8 cellular contexts compared by ENCODE assay signal in genomic region chrX:16711219-16712115, GRCh38. TPM values are rescaled to one million over a fixed set of nuclear protein-coding genes. Genes with fewer than 3 reads are reported as not detected.
DNase-seq lines count a peak whose midpoint lies in the region; ATAC-seq and TF ChIP-seq lines count a peak whose summit lies in the region.

No MANE protein-coding gene starts in this region.

- H3K36me3 ChIP-seq in SJCRH30 (peaks cover 7% of the 10 kb centered on the region; the same call in 1 of the 2 replicates), esophagus muscularis mucosa (peaks cover 0 to 9% (median 0%) of the 10 kb centered on the region in 4 donors), neuronal stem cell (replicated peaks in 1 of 2; ENCODE audit: control insufficient read depth in 2 of 2, insufficient read depth in 2 of 2, low read length in 2 of 2) (peaks cover 0 to 20% of the 10 kb centered on the region in 2 donors)

- no peaks in the 10 kb centered on the region for H3K27me3 Mint-ChIP-seq in H9 (ENCODE audit: low read depth)

- no peaks in the 10 kb centered on the region; a peak in 1 of 5 replicates for H3K9me3 Mint-ChIP-seq in H9

- TF ChIP-seq CTCF in H9 (conservative IDR thresholded peaks at IDR 0.05) (no peak), esophagus muscularis mucosa (IDR thresholded peaks at IDR 0.05) (no peak)

- peaks cover 6% of the 10 kb centered on the region; the same call in 1 of the 2 replicates for H3K79me2 ChIP-seq in H9 (ENCODE audit: insufficient read depth, low read length)

- H3K36me3 Mint-ChIP-seq in H9 (ENCODE audit: insufficient read depth in 1 of 3, low read depth in 3 of 3), result peaks cover 15 to 39% (median 33%) of the 10 kb centered on the region in 3 experiments; a peak in 6 of 7 replicates

- peak overlapping the region; percentile 81 to 89 (median 81) for H3K27ac Mint-ChIP-seq in H9

- H2AFZ ChIP-seq in H9 (ENCODE audit: low read length), result no peak overlapping the region
- peak overlapping the region; percentile 96 for H2AFZ ChIP-seq in neuronal stem cell (ENCODE audit: low read length)

- H2BK5ac ChIP-seq in H9 (ENCODE audit: insufficient read length, low read length) (no peak overlapping the region), neuronal stem cell (ENCODE audit: low read length) (no peak overlapping the region)

- H3K14ac ChIP-seq in H9 (ENCODE audit: insufficient read depth, low read length) (peak overlapping the region; percentile 89), neuronal stem cell (ENCODE audit: low read length) (no peak overlapping the region)

- peak overlapping the region; percentile 87 for H3K9ac ChIP-seq in H9 (ENCODE audit: extremely low read depth, insufficient read length, low read length)
- H3K9ac ChIP-seq in neuronal stem cell (ENCODE audit: low read depth, low read length, poor library complexity), result peak overlapping the region; percentile 81

- H3K4me2 ChIP-seq in H9 (ENCODE audit: insufficient read depth, insufficient read length, low read length) (peak overlapping the region; percentile 88), neuronal stem cell (ENCODE audit: insufficient read depth, low read length, poor library complexity, severe bottlenecking) (peak overlapping the region; percentile 62)

- peaks cover 19 to 21% of the 10 kb centered on the region in 2 experiments for H3K4me1 Mint-ChIP-seq in H9

- H2BK12ac ChIP-seq in H9 (ENCODE audit: insufficient read length, low read depth, low read length), result no peak overlapping the region
- H2BK12ac ChIP-seq in neuronal stem cell (ENCODE audit: low read length), result no peak overlapping the region

- H3K23me2 ChIP-seq in H9 (ENCODE audit: insufficient read length, low read depth, low read length, poor library complexity, severe bottlenecking), result peaks cover 14% of the 10 kb centered on the region

- H4K8ac ChIP-seq in H9 (replicated peaks; ENCODE audit: insufficient read length, low read depth, low read length), result no peak overlapping the region
- H4K8ac ChIP-seq in neuronal stem cell (ENCODE audit: low read depth, low read length), result no peak overlapping the region

- no CpG with 5 or more reads among the region's 40 CpGs for WGBS in H9 (ENCODE audit: extremely low coverage, insufficient read length, low lambda C conversion rate)
- 15% methylated on average over 37 of the region's 40 CpGs for WGBS in esophagus muscularis mucosa
- WGBS in neuronal stem cell (ENCODE audit: extremely low coverage in 2 of 2, insufficient read length in 2 of 2, insufficient replicate concordance in 1 of 2), 2 donors, result no CpG with 5 or more reads among the region's 40 CpGs

- TF ChIP-seq EP300 in esophagus muscularis mucosa (IDR thresholded peaks at IDR 0.05), result no peak

- H3K4ac ChIP-seq in H9 (ENCODE audit: low read depth, low read length), result no peak overlapping the region
- H3K4ac ChIP-seq in neuronal stem cell (ENCODE audit: low read length), result no peak overlapping the region

- H3K9me3 ChIP-seq in H9 (ENCODE audit: control insufficient read depth, low read depth, low read length) (no peaks in the 10 kb centered on the region), SJCRH30 (replicated peaks) (no peaks in the 10 kb centered on the region), esophagus muscularis mucosa (no peaks in the 10 kb centered on the region), neuronal stem cell (replicated peaks in 1 of 2; ENCODE audit: control insufficient read depth in 2 of 2, insufficient read depth in 1 of 2, low read depth in 1 of 2, low read length in 2 of 2) (no peaks in the 10 kb centered on the region)

- H3K4me3 ChIP-seq in SJCRH30, result peak overlapping the region; percentile 97
- H3K4me3 ChIP-seq in esophagus muscularis mucosa, result peak overlapping the region; percentile 74 to 79 (median 76)
- H3K4me3 ChIP-seq in neuronal stem cell (ENCODE audit: low read length in 2 of 2), result peak overlapping the region; percentile 66 to 90

- no peak overlapping the region for H3K56ac ChIP-seq in H9 (ENCODE audit: insufficient read length, low read depth, low read length)

- no peaks in the 10 kb centered on the region for H4K20me1 ChIP-seq in H9 (ENCODE audit: control insufficient read depth, insufficient read depth, insufficient read length)

- no peak overlapping the region for H3T11ph ChIP-seq in H9 (ENCODE audit: low read length)

- H2BK15ac ChIP-seq in H9 (ENCODE audit: low read depth, low read length), result no peak overlapping the region
- H2BK15ac ChIP-seq in neuronal stem cell (ENCODE audit: low read length), result no peak overlapping the region

- H3K79me1 ChIP-seq in H9 (ENCODE audit: insufficient read depth, low read depth, low read length, poor library complexity, severe bottlenecking) (peaks cover 5% of the 10 kb centered on the region), neuronal stem cell (ENCODE audit: low read depth, low read length) (no peaks in the 10 kb centered on the region)

- H3K4me1 ChIP-seq in H9 (ENCODE audit: insufficient read depth, low read length) (no peaks in the 10 kb centered on the region; the same call in 1 of the 2 replicates), SJCRH30 (no peaks in the 10 kb centered on the region), esophagus muscularis mucosa (peaks cover 0 to 23% (median 8%) of the 10 kb centered on the region in 4 donors), neuronal stem cell (ENCODE audit: control insufficient read depth in 2 of 2, insufficient read depth in 1 of 2, low read depth in 1 of 2, low read length in 2 of 2) (peaks cover 0 to 3% of the 10 kb centered on the region in 2 donors)

- no peak overlapping the region for H2AK5ac ChIP-seq in H9 (ENCODE audit: insufficient read length, low read length)
- H2AK5ac ChIP-seq in neuronal stem cell (ENCODE audit: low read depth, low read length), result no peak overlapping the region

- no peak overlapping the region for H4K5ac ChIP-seq in H9 (ENCODE audit: insufficient read length, low read depth, low read length)

- no peak for TF ChIP-seq POLR2A in esophagus muscularis mucosa (IDR thresholded peaks at IDR 0.05; ENCODE audit: low read depth)

- H2BK120ac ChIP-seq in H9 (ENCODE audit: low read depth, low read length, poor library complexity, severe bottlenecking) (no peak overlapping the region), neuronal stem cell (ENCODE audit: low read depth, low read length) (no peak overlapping the region)

- intact Hi-C loops in esophagus muscularis mucosa (cut with DNase I), result loop anchor here (10.0 kb wide), 2 partner anchors 163 to 857 kb away; partner anchors contain the start of genes AP1S2 and RBBP7

- H2BK20ac ChIP-seq in H9 (ENCODE audit: low read depth, low read length, poor library complexity, severe bottlenecking), result no peak overlapping the region

- H4K91ac ChIP-seq in H9 (ENCODE audit: insufficient read length, low read depth, low read length), result peak overlapping the region; percentile 30
- no peak overlapping the region for H4K91ac ChIP-seq in neuronal stem cell (ENCODE audit: low read depth, low read length, poor library complexity)

- H3K27ac ChIP-seq in H9 (ENCODE audit: insufficient read length, low read depth, low read length) (no peak overlapping the region), SJCRH30 (peak overlapping the region; percentile 68), esophagus muscularis mucosa (replicated peaks in 1 of 4) (peak overlapping the region; percentile 87 to 90 (median 89)), neuronal stem cell (replicated peaks; ENCODE audit: low read length) (no peak overlapping the region)

- H3K23ac ChIP-seq in H9 (ENCODE audit: insufficient read length, low read depth, low read length), result no peak overlapping the region
- peak overlapping the region; percentile 93 for H3K23ac ChIP-seq in neuronal stem cell (ENCODE audit: low read depth, low read length, poor library complexity)

- no peak for ATAC-seq in GM21737 (IDR thresholded peaks at IDR 0.05; ENCODE audit: unreplicated experiment)
- no peak for ATAC-seq in HG02623 (IDR thresholded peaks at IDR 0.05; ENCODE audit: unreplicated experiment)

- peak overlapping the region; percentile 81 to 85 for H3K4me3 Mint-ChIP-seq in H9

- no peaks in the 10 kb centered on the region for H3K27me3 ChIP-seq in H9 (ENCODE audit: insufficient read depth, low read length)
- no peaks in the 10 kb centered on the region for H3K27me3 ChIP-seq in SJCRH30
- peaks cover 0 to 9% (median 0%) of the 10 kb centered on the region in 4 donors for H3K27me3 ChIP-seq in esophagus muscularis mucosa
- H3K27me3 ChIP-seq in neuronal stem cell (ENCODE audit: control insufficient read depth in 3 of 3, insufficient read depth in 3 of 3, low read depth in 1 of 3, low read length in 3 of 3), result no peaks in the 10 kb centered on the region

- peak overlapping the region; percentile 95 for H3K18ac ChIP-seq in H9 (ENCODE audit: insufficient read length, low read depth, low read length)
- H3K18ac ChIP-seq in neuronal stem cell (ENCODE audit: low read length), result peak overlapping the region; percentile 91

- DNase-seq in NCI-H2171 treated with DMSO at 0.1 percent for 48 hours (lab: John Stamatoyannopoulos, UW) (peak; percentile 1), NCI-H2171 (lab: John Stamatoyannopoulos, UW) (no peak), H9 (no peak), SJCRH30 (peak; percentile 46 to 50), esophagus muscularis mucosa (ENCODE audit: extremely low spot score) (no peak), neuronal stem cell (ENCODE audit: low spot score) (peak; percentile 0)

RNA-seq across cellular contexts. Expression of gene CTPS2, which starts 1.0 kb away (rescaled TPM):
- total RNA-seq in H9 (2021) (67.7 and 69.7 TPM in 2 replicates), esophagus muscularis mucosa (10 to 100 TPM in 3 of 4 donors, 1 to 10 TPM in 1; 9.8 to 18.3 (median 13.7) TPM)
- 39.1 and 41.3 TPM in 2 replicates for total RNA-seq in SJCRH30 (2014; rRNA removed; shearing (Covaris generic))
- polyA plus RNA-seq in neuronal stem cell (2013, experiment 1 of 2), result 19.2 TPM
- 19.3 TPM for polyA plus RNA-seq in neuronal stem cell (2013, experiment 2 of 2)

RNA-seq across cellular contexts. Expression of gene SYAP1, which starts 7.9 kb away (rescaled TPM):
- total RNA-seq in H9 (2021) (42.0 and 42.7 TPM in 2 replicates), esophagus muscularis mucosa (10 to 100 TPM; 22.5 to 30.9 (median 28.5) TPM)
- total RNA-seq in SJCRH30 (2014; rRNA removed; shearing (Covaris generic)), result 48.8 and 49.8 TPM in 2 replicates
- 11.1 TPM for polyA plus RNA-seq in neuronal stem cell (2013, experiment 1 of 2)
- 11.7 TPM for polyA plus RNA-seq in neuronal stem cell (2013, experiment 2 of 2)

Comparison
In these comparisons a context has a peak if more than half of its experiments do, and no peak if none do; other contexts are left out.
1. DNase-seq: peak in NCI-H2171 treated with DMSO at 0.1 percent for 48 hours (single experiment), SJCRH30 (2 of 2) and neuronal stem cell (single experiment); none in NCI-H2171 (single experiment), H9 (single experiment) and esophagus muscularis mucosa (single experiment).
2. H3K27ac ChIP-seq: peak in SJCRH30 (single experiment) and esophagus muscularis mucosa (4 of 4); none in H9 (single experiment) and neuronal stem cell (single experiment).
3. Peak in every context shown above with its lines, with median percentiles within 50 percentile points of each other: H3K4me3 ChIP-seq.